In the genomic region with DNA sequence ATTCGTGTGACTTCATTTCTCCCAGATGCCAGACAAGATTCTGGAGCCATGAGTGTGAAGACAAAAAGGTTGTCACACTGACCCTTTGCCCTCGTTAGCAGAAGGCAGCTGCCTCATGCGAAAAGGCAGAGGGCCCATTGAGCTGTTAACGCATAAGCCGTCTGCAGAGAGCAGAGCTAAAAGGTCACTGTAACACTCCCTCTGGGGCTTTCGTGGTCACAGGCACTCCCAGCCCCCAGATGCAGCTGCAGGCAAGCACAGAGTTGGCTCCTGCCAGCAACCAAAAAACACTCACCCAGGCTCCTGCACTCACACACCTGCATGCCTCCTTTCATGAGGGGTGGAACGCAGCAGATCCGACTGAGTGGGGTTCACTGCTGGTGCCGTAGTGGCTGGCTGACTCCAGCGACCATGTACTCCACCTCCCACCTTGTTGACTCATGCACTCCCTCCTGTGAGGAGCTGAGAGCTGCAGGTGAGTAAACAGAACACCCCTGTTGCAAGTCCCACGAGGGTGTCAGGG, we compare ENCODE assay signal across 9 cellular contexts.
DNase-seq lines count a peak whose midpoint lies in the region; ATAC-seq and TF ChIP-seq lines count a peak whose summit lies in the region.
"Had no signal": no experiment of that assay in that cellular context is flagged by ENCODE, and none has a peak within 500 bp of the region (broad histone marks: within the 10 kb centered on the region; RNA-seq: fewer than 3 reads in every experiment).

No MANE protein-coding gene starts in this region.

- H3K4me1 Mint-ChIP-seq in naive thymus-derived CD8-positive, alpha-beta T cell: peaks cover 0 to 11% (median 3%) of the 10 kb centered on the region in 4 donors

- H3K4me3 ChIP-seq in BE2C (ENCODE audit: low read depth, low read length) (no peak overlapping the region), choroid plexus epithelial cell (ENCODE audit: low read depth, low read length) (no peak overlapping the region)

- peaks cover 4 to 24% (median 6%) of the 10 kb centered on the region in 3 donors for H3K36me3 Mint-ChIP-seq in naive thymus-derived CD8-positive, alpha-beta T cell

- no peaks in the 10 kb centered on the region; the same call in 1 of the 2 replicates for H3K9me3 ChIP-seq in BE2C

- no peaks in the 10 kb centered on the region for H3K27me3 Mint-ChIP-seq in naive thymus-derived CD8-positive, alpha-beta T cell

- H3K4me1 ChIP-seq in BE2C: peaks cover 21% of the 10 kb centered on the region

- no peaks in the 10 kb centered on the region for H3K36me3 ChIP-seq in BE2C

- TF ChIP-seq CTCF in BE2C (IDR thresholded peaks at IDR 0.05; ENCODE audit: low read depth, low read length) (no peak), choroid plexus epithelial cell (conservative IDR thresholded peaks at IDR 0.05; ENCODE audit: low read depth, low read length) (no peak)

- POLR2A ChIA-PET in naive thymus-derived CD8-positive, alpha-beta T cell (lab: Charles Lee): no interaction called here

- no peaks in the 10 kb centered on the region for H3K27me3 ChIP-seq in BE2C

- no peak overlapping the region for H3K4me3 Mint-ChIP-seq in naive thymus-derived CD8-positive, alpha-beta T cell

- peak; percentile 51 for ATAC-seq in GM21825 (IDR thresholded peaks at IDR 0.05; ENCODE audit: unreplicated experiment)
- ATAC-seq in naive thymus-derived CD8-positive, alpha-beta T cell: no peak
- ATAC-seq in GM21526 (IDR thresholded peaks at IDR 0.05; ENCODE audit: low FRiP score, unreplicated experiment): no peak

- no peak overlapping the region for H3K27ac Mint-ChIP-seq in naive thymus-derived CD8-positive, alpha-beta T cell

- peaks cover 0 to 8% (median 0%) of the 10 kb centered on the region in 9 donors for H3K9me3 Mint-ChIP-seq in naive thymus-derived CD8-positive, alpha-beta T cell

- peak; percentile 64 for DNase-seq in BE2C
- DNase-seq in NCI-H2029 (lab: John Stamatoyannopoulos, UW): peak; percentile 81
- peak; percentile 52 for DNase-seq in choroid plexus epithelial cell (ENCODE audit: low read depth)
- DNase-seq in OCI-M1 (lab: John Stamatoyannopoulos, UW): no peak
- no peak for DNase-seq in naive thymus-derived CD8-positive, alpha-beta T cell
- no peak for DNase-seq in putamen (ENCODE audit: low spot score)
- DNase-seq: activated CD8-positive, alpha-beta memory T cell treated with anti-CD3 and anti-CD28 coated beads, Interleukin-2, amount 50 U/mL, for 4 hours had no signal

Comparison
In these comparisons a context has a peak if more than half of its experiments do, and no peak if none do; other contexts are left out.
1. DNase-seq: peak in BE2C (single experiment), NCI-H2029 (single experiment) and choroid plexus epithelial cell (single experiment); none in OCI-M1 (single experiment), naive thymus-derived CD8-positive, alpha-beta T cell (0 of 10) and putamen (single experiment).